1 cellular context compared by ENCODE assay signal in genomic region chr1:235367000-235367908, GRCh38.
A peak's percentile ranks its signal among the peaks of the same experiment; 100 is the strongest.
TF ChIP-seq lines count a peak whose summit lies in the region.

Gene TBCE (plus strand): TSS chr1:235367427. CDS start chr1:235380050, 12,623 bp downstream.

TF ChIP-seq in HepG2, 621 proteins besides CTCF, POLR2A, EP300 and RAD21 (continued from another document and continues in another):
- TF ChIP-seq ZGPAT (CRISPR knock-in tag; IDR thresholded peaks at IDR 0.05): peak; percentile 68; the same call in 1 of the 2 replicates
- peak; percentile 37; the same call in 1 of the 2 replicates for TF ChIP-seq NR2F2 (IDR thresholded peaks at IDR 0.05; ENCODE audit: borderline replicate concordance, low read depth)
- peak; percentile 90 for TF ChIP-seq GABPA (IDR thresholded peaks at IDR 0.05; ENCODE audit: low read depth, low read length)
- peak; percentile 96 for TF ChIP-seq GABPA (CRISPR knock-in tag; IDR thresholded peaks at IDR 0.05; ENCODE audit: low read depth)
- TF ChIP-seq RFX1 (IDR thresholded peaks at IDR 0.05): no peak
- peak; percentile 24; the same call in 1 of the 2 replicates for TF ChIP-seq KDM4B (CRISPR knock-in tag; IDR thresholded peaks at IDR 0.05)
- no peak for TF ChIP-seq HES4 (CRISPR knock-in tag; IDR thresholded peaks at IDR 0.05; ENCODE audit: borderline replicate concordance)
- TF ChIP-seq ZNF317 (CRISPR knock-in tag; IDR thresholded peaks at IDR 0.05): peak; percentile 73; the same call in 1 of the 2 replicates
- peak; percentile 78 for TF ChIP-seq TEAD3 (CRISPR knock-in tag; optimal IDR thresholded peaks at IDR 0.05; ENCODE audit: borderline replicate concordance)
- peak; percentile 66 for TF ChIP-seq MNT (IDR thresholded peaks at IDR 0.05)
- TF ChIP-seq ZNF546 (CRISPR knock-in tag; conservative IDR thresholded peaks at IDR 0.05): peak; percentile 79; the same call in 1 of the 2 replicates
- TF ChIP-seq DPF2 (CRISPR knock-in tag; IDR thresholded peaks at IDR 0.05; ENCODE audit: borderline replicate concordance, low read depth): no peak
- peak; percentile 27; the same call in 1 of the 2 replicates for TF ChIP-seq SOX5 (CRISPR knock-in tag; IDR thresholded peaks at IDR 0.05; ENCODE audit: borderline replicate concordance)
- no peak for TF ChIP-seq NR3C1 (CRISPR knock-in tag; IDR thresholded peaks at IDR 0.05)
- peak; percentile 26; the same call in 1 of the 2 replicates for TF ChIP-seq ZNF614 (CRISPR knock-in tag; IDR thresholded peaks at IDR 0.05; ENCODE audit: borderline replicate concordance)
- TF ChIP-seq SMAD3 (CRISPR knock-in tag; IDR thresholded peaks at IDR 0.05): no peak
- peak; percentile 31; the same call in 1 of the 2 replicates for TF ChIP-seq ZNF124 (CRISPR knock-in tag; IDR thresholded peaks at IDR 0.05)
- no peak for TF ChIP-seq ZNF839 (CRISPR knock-in tag; IDR thresholded peaks at IDR 0.05; ENCODE audit: borderline replicate concordance)
- 0 out of 2 replicates have a peak, but pooled peaks have one; percentile 53 for TF ChIP-seq ARID2 (CRISPR knock-in tag; IDR thresholded peaks at IDR 0.05; ENCODE audit: borderline replicate concordance)
- peak; percentile 79; the same call in 1 of the 2 replicates for TF ChIP-seq ZNF275 (CRISPR knock-in tag; IDR thresholded peaks at IDR 0.05; ENCODE audit: borderline replicate concordance)
- TF ChIP-seq CEBPG (CRISPR knock-in tag; IDR thresholded peaks at IDR 0.05): no peak
- TF ChIP-seq ZNF350 (CRISPR knock-in tag; IDR thresholded peaks at IDR 0.05; ENCODE audit: borderline replicate concordance, low read depth): peak; percentile 74; the same call in 1 of the 2 replicates
- TF ChIP-seq POGZ (CRISPR knock-in tag; IDR thresholded peaks at IDR 0.05): peak; percentile 75
- TF ChIP-seq ARID4A (CRISPR knock-in tag; IDR thresholded peaks at IDR 0.05; ENCODE audit: borderline replicate concordance): peak; percentile 91
- TF ChIP-seq DMTF1 (CRISPR knock-in tag; IDR thresholded peaks at IDR 0.05): no peak
- peak; percentile 12; the same call in 1 of the 2 replicates for TF ChIP-seq SIX1 (CRISPR knock-in tag; IDR thresholded peaks at IDR 0.05; ENCODE audit: borderline replicate concordance)
- peak; percentile 80; the same call in 1 of the 2 replicates for TF ChIP-seq SRF (IDR thresholded peaks at IDR 0.05; ENCODE audit: low read depth, low read length)
- TF ChIP-seq ZNF503 (CRISPR knock-in tag; IDR thresholded peaks at IDR 0.05): no peak
- TF ChIP-seq ZNF10 (CRISPR knock-in tag; IDR thresholded peaks at IDR 0.05; ENCODE audit: borderline replicate concordance, low read depth): no peak
- TF ChIP-seq ZNF280D (CRISPR knock-in tag; IDR thresholded peaks at IDR 0.05): no peak
- TF ChIP-seq HOMEZ (CRISPR knock-in tag; IDR thresholded peaks at IDR 0.05; ENCODE audit: low read depth): peak; percentile 90
- TF ChIP-seq ZSCAN29 (CRISPR knock-in tag; conservative IDR thresholded peaks at IDR 0.05): no peak
- peak; percentile 39; the same call in 1 of the 2 replicates for TF ChIP-seq HDAC2 (CRISPR knock-in tag; IDR thresholded peaks at IDR 0.05)
- TF ChIP-seq HDAC1 (CRISPR knock-in tag; IDR thresholded peaks at IDR 0.05): no peak; the same call in 1 of the 2 replicates
- TF ChIP-seq USF2 (IDR thresholded peaks at IDR 0.05; ENCODE audit: low read depth, low read length): 0 out of 2 replicates have a peak, but pooled peaks have one; percentile 19
- TF ChIP-seq USF2 (CRISPR knock-in tag; IDR thresholded peaks at IDR 0.05; ENCODE audit: borderline replicate concordance): peak; percentile 67; the same call in 1 of the 2 replicates
- TF ChIP-seq KDM5A (IDR thresholded peaks at IDR 0.05; ENCODE audit: borderline replicate concordance, low read length): peak; percentile 59; the same call in 1 of the 2 replicates
- TF ChIP-seq NCOA5 (CRISPR knock-in tag; IDR thresholded peaks at IDR 0.05): no peak
- peak; percentile 87 for TF ChIP-seq SP4 (CRISPR knock-in tag; IDR thresholded peaks at IDR 0.05)
- no peak for TF ChIP-seq ZSCAN12 (CRISPR knock-in tag; IDR thresholded peaks at IDR 0.05)
- TF ChIP-seq ZMYM3 (CRISPR knock-in tag; IDR thresholded peaks at IDR 0.05): no peak
- no peak for TF ChIP-seq MTF1 (CRISPR knock-in tag; IDR thresholded peaks at IDR 0.05)
